ENCODE assay signal across 16 cellular contexts in genomic region chr6:44131880-44132279, GRCh38. TPM values are rescaled to one million over a fixed set of nuclear protein-coding genes. Genes with fewer than 3 reads are reported as not detected.
A peak's percentile ranks its signal among the peaks of the same experiment; 100 is the strongest.
DNase-seq lines count a peak whose midpoint lies in the region; ATAC-seq, FAIRE-seq and TF ChIP-seq lines count a peak whose summit lies in the region.
"Had no signal": no experiment of that assay in that cellular context is flagged by ENCODE, and none has a peak within 500 bp of the region (broad histone marks: within the 10 kb centered on the region; RNA-seq: fewer than 3 reads in every experiment).

No MANE protein-coding gene starts in this region.

- TF ChIP-seq EP300 in stomach (IDR thresholded peaks at IDR 0.05) (no peak), HepG2 (IDR thresholded peaks at IDR 0.05; ENCODE audit: low read depth in 2 of 2, low read length in 2 of 2) (no peak), HepG2 (CRISPR knock-in tag; IDR thresholded peaks at IDR 0.05; ENCODE audit: borderline replicate concordance) (no peak)

- 56 to 78% (median 67%) methylated on average over 2 of the region's 2 CpGs for WGBS in stomach, 5 donors
- 96% methylated on average over 2 of the region's 2 CpGs for WGBS in HepG2 (ENCODE audit: low lambda C conversion rate)

- CTCF ChIA-PET in HepG2 (lab: Yijun Ruan, JAX; ENCODE audit: low intra/inter-chr PET ratio, low total read pairs): no interaction called here
- CTCF ChIA-PET in activated CD4-positive, alpha-beta memory T cell treated with anti-CD3 and anti-CD28 coated beads for 36 hours (lab: Charles Lee): interaction anchor here (0.6 to 2.1 kb wide), 3 partner anchors 35 to 763 kb away, joined by 4 to 6 read pairs (median 5); partner anchors contain the start of gene ZNF318

- H3K9ac ChIP-seq in HepG2 (ENCODE audit: insufficient read depth, low read depth, low read length): no peak overlapping the region
- H3K9ac ChIP-seq: GM23248, parathyroid adenoma had no signal

- TF ChIP-seq CTCF in glutamatergic neuron (IDR thresholded peaks at IDR 0.05; ENCODE audit: partially characterized antibody, unreplicated experiment) (no peak), stomach (IDR thresholded peaks at IDR 0.05) (no peak), HepG2 (CRISPR knock-in tag; IDR thresholded peaks at IDR 0.05) (no peak)

- no peaks in the 10 kb centered on the region for H3K9me3 Mint-ChIP-seq in activated naive CD4-positive, alpha-beta T cell treated with anti-CD3 and anti-CD28 coated beads, Interleukin-2, amount 50 U/mL, for 24 hours
- H3K9me3 Mint-ChIP-seq in glutamatergic neuron (ENCODE audit: unreplicated experiment): no peaks in the 10 kb centered on the region
- no peaks in the 10 kb centered on the region for H3K9me3 Mint-ChIP-seq in activated CD4-positive, alpha-beta memory T cell treated with anti-CD3 and anti-CD28 coated beads for 36 hours

- H3K9me3 ChIP-seq in stomach (no peaks in the 10 kb centered on the region), HepG2 (ENCODE audit: low read length) (no peaks in the 10 kb centered on the region)

- H3K4me3 Mint-ChIP-seq in activated naive CD4-positive, alpha-beta T cell treated with anti-CD3 and anti-CD28 coated beads, Interleukin-2, amount 50 U/mL, for 24 hours: no peak overlapping the region
- H3K4me3 Mint-ChIP-seq in glutamatergic neuron (ENCODE audit: unreplicated experiment): peak overlapping the region; percentile 53
- H3K4me3 Mint-ChIP-seq in activated CD4-positive, alpha-beta memory T cell treated with anti-CD3 and anti-CD28 coated beads for 36 hours: no peak overlapping the region

- H3K79me2 ChIP-seq in HepG2 (ENCODE audit: insufficient read depth, low read length): peaks cover 45% of the 10 kb centered on the region
- H3K79me2 ChIP-seq: parathyroid adenoma had no signal

- H3K27ac ChIP-seq in stomach (peak overlapping the region in 3 of 5 donors; percentile 18 to 47 (median 30)), HepG2 (ENCODE audit: extremely low read length, insufficient read depth, low read length) (no peak overlapping the region)
- H3K27ac ChIP-seq: GM23248, parathyroid adenoma had no signal

- peaks cover 0 to 27% (median 26%) of the 10 kb centered on the region in 4 donors for H3K36me3 ChIP-seq in stomach
- peaks cover 5 to 23% of the 10 kb centered on the region in 2 experiments for H3K36me3 ChIP-seq in HepG2 (replicated peaks in 1 of 2; ENCODE audit: control insufficient read depth in 1 of 2, insufficient read depth in 2 of 2, low read length in 2 of 2)

- peaks cover 7% of the 10 kb centered on the region for H4K20me1 ChIP-seq in HepG2 (ENCODE audit: insufficient read depth, low read length)

- H3K27me3 ChIP-seq in stomach: no peaks in the 10 kb centered on the region
- H3K27me3 ChIP-seq in HepG2 (ENCODE audit: control insufficient read depth in 1 of 2, insufficient read depth in 2 of 2, low read length in 2 of 2): no peaks in the 10 kb centered on the region; a peak in 1 of 5 replicates

- intact Hi-C loops in stomach (cut with DNase I; ENCODE audit: low total_unique reads): no loop called here
- intact Hi-C loops in HepG2 (cut with micrococcal nuclease; ENCODE audit: unreplicated experiment): loop anchor here (5.0 kb wide), 1 partner anchor 35 kb away; no protein-coding TSS in a partner anchor
- intact Hi-C loops in activated CD4-positive, alpha-beta memory T cell treated with anti-CD3 and anti-CD28 coated beads for 36 hours (cut with micrococcal nuclease): no loop called here

- no peaks in the 10 kb centered on the region for H3K27me3 Mint-ChIP-seq in activated naive CD4-positive, alpha-beta T cell treated with anti-CD3 and anti-CD28 coated beads, Interleukin-2, amount 50 U/mL, for 24 hours
- H3K27me3 Mint-ChIP-seq in glutamatergic neuron (ENCODE audit: unreplicated experiment): peaks cover 7% of the 10 kb centered on the region
- no peaks in the 10 kb centered on the region for H3K27me3 Mint-ChIP-seq in activated CD4-positive, alpha-beta memory T cell treated with anti-CD3 and anti-CD28 coated beads for 36 hours

- no peak for DNase-seq in activated naive CD4-positive, alpha-beta T cell treated with anti-CD3 and anti-CD28 coated beads, Interleukin-2, amount 50 U/mL, for 16 hours
- DNase-seq in NCI-H2196 (lab: John Stamatoyannopoulos, UW; ENCODE audit: unreplicated experiment) (peak; percentile 61), glutamatergic neuron (no peak), stomach (no peak), HepG2 (ENCODE audit: low spot score) (no peak)
- no peak for DNase-seq in activated CD4-positive, CD25-positive, alpha-beta regulatory T cell (lab: John Stamatoyannopoulos, UW)
- DNase-seq in activated CD4-positive, alpha-beta memory T cell treated with anti-CD3 and anti-CD28 coated beads for 36 hours: no peak
- DNase-seq: activated gamma-delta T cell treated with Interleukin-2 at 50 U/mL for 16 hours; DND-41; effector CD4-positive, alpha-beta T cell; GM23248; IMR-90; mesendoderm; substantia nigra had no signal

- H3K27ac Mint-ChIP-seq in activated naive CD4-positive, alpha-beta T cell treated with anti-CD3 and anti-CD28 coated beads, Interleukin-2, amount 50 U/mL, for 24 hours: peak overlapping the region; percentile 11
- H3K27ac Mint-ChIP-seq in glutamatergic neuron (ENCODE audit: unreplicated experiment): peak overlapping the region; percentile 83
- H3K27ac Mint-ChIP-seq in activated CD4-positive, alpha-beta memory T cell treated with anti-CD3 and anti-CD28 coated beads for 36 hours: no peak overlapping the region

- peaks cover 3% of the 10 kb centered on the region for H3K36me3 Mint-ChIP-seq in activated naive CD4-positive, alpha-beta T cell treated with anti-CD3 and anti-CD28 coated beads, Interleukin-2, amount 50 U/mL, for 24 hours
- no peaks in the 10 kb centered on the region for H3K36me3 Mint-ChIP-seq in glutamatergic neuron (ENCODE audit: unreplicated experiment)
- H3K36me3 Mint-ChIP-seq in activated CD4-positive, alpha-beta memory T cell treated with anti-CD3 and anti-CD28 coated beads for 36 hours: no peaks in the 10 kb centered on the region

- in situ Hi-C loops in HepG2 (cut with HindIII; ENCODE audit: extremely low pct_ligation_motif_present, low pct_unique_long_range_greater_than_20kb): no loop called here

- H3K4me3 ChIP-seq in stomach: no peak overlapping the region
- no peak overlapping the region for H3K4me3 ChIP-seq in HepG2 (replicated peaks in 1 of 3; ENCODE audit: insufficient read depth in 1 of 3, low read depth in 2 of 3, low read length in 3 of 3)
- H3K4me3 ChIP-seq: GM23248 had no signal

- BruUV-seq in HepG2 (replicated peaks; lab: Mats Ljungman, UMichigan): no TSS peak

- no peak for TF ChIP-seq RAD21 in HepG2 (CRISPR knock-in tag; IDR thresholded peaks at IDR 0.05)

- no peak overlapping the region for H3K4me2 ChIP-seq in HepG2 (ENCODE audit: low read depth, low read length)

- FAIRE-seq in HepG2 (lab: Jason Lieb, UNC): no peak

- H2AFZ ChIP-seq in HepG2 (ENCODE audit: low read length): no peak overlapping the region
- H2AFZ ChIP-seq: GM23248, parathyroid adenoma had no signal

- POLR2A ChIA-PET in HepG2 (lab: Yijun Ruan, JAX): interaction anchor here (1.2 to 3.7 kb wide), 6 partner anchors 12 to 115 kb away, joined by 3 to 16 read pairs (median 10); partner anchors contain the start of gene HSP90AB1
- POLR2A ChIA-PET in activated CD4-positive, alpha-beta memory T cell treated with anti-CD3 and anti-CD28 coated beads for 36 hours (lab: Charles Lee): interaction anchor here (0.7 to 1.5 kb wide), 4 partner anchors 9 to 212 kb away, joined by 3 to 5 read pairs (median 4); partner anchors contain the start of genes HSP90AB1 and SLC35B2

- TF ChIP-seq POLR2A in stomach (IDR thresholded peaks at IDR 0.05): no peak
- TF ChIP-seq POLR2A in HepG2 (IDR thresholded peaks at IDR 0.05; ENCODE audit: insufficient read depth in 1 of 2, low read depth in 2 of 2, low read length in 2 of 2): no peak

- peaks cover 22 to 54% (median 42%) of the 10 kb centered on the region in 4 donors for H3K4me1 ChIP-seq in stomach
- H3K4me1 ChIP-seq in HepG2 (ENCODE audit: insufficient read depth, low read length): peaks cover 57% of the 10 kb centered on the region

- no peak for ATAC-seq in HepG2

- peaks cover 27% of the 10 kb centered on the region for H3K4me1 Mint-ChIP-seq in activated naive CD4-positive, alpha-beta T cell treated with anti-CD3 and anti-CD28 coated beads, Interleukin-2, amount 50 U/mL, for 24 hours
- H3K4me1 Mint-ChIP-seq in glutamatergic neuron (ENCODE audit: low read depth, unreplicated experiment): peaks cover 36% of the 10 kb centered on the region
- peaks cover 10% of the 10 kb centered on the region for H3K4me1 Mint-ChIP-seq in activated CD4-positive, alpha-beta memory T cell treated with anti-CD3 and anti-CD28 coated beads for 36 hours (ENCODE audit: low read depth)

RNA-seq across cellular contexts. Expression of gene TMEM63B, which starts 4.5 kb away (rescaled TPM):
- total RNA-seq in glutamatergic neuron (ENCODE audit: unreplicated experiment): 148 TPM
- total RNA-seq in stomach: 10 to 100 TPM; 20.7 to 90.6 (median 57.8) TPM
- 10 to 100 TPM in 2 of 3 donors, 1 to 10 TPM in 1; 5.5 to 16.8 (median 14.8) TPM for polyA plus RNA-seq in stomach
- 13.9 and 27.4 TPM in 2 replicates for total RNA-seq in HepG2 (2016; rRNA removed; fragmentation: Illumina TruSeq; extraction: Trizol)
- 5.1 and 5.8 TPM in 2 replicates for total RNA-seq in HepG2 (2016; cell fraction: cytosol; rRNA removed; fragmentation: Illumina TruSeq; extraction: Trizol; ENCODE audit: low read depth)
- total RNA-seq in HepG2 (2016; cell fraction: insoluble cytoplasmic fraction; rRNA removed; fragmentation: Illumina TruSeq; extraction: Trizol): 11.4 and 28.3 TPM in 2 replicates
- total RNA-seq in HepG2 (2016; cell fraction: membrane; rRNA removed; fragmentation: Illumina TruSeq; extraction: Trizol): 14.9 and 15.8 TPM in 2 replicates
- 28.7 and 33.8 TPM in 2 replicates for total RNA-seq in HepG2 (2016; cell fraction: nucleus; rRNA removed; fragmentation: Illumina TruSeq; extraction: Trizol)
- polyA plus RNA-seq in HepG2 (2011; rRNA removed): 75.8 and 83.8 TPM in 2 replicates
- 81.0 and 82.0 TPM in 2 replicates for polyA plus RNA-seq in HepG2 (2011; cell fraction: cytosol; rRNA removed)
- polyA plus RNA-seq in HepG2 (2011; cell fraction: nucleus; rRNA removed): 185 and 224 TPM in 2 replicates
- 37.7 and 41.7 TPM in 2 replicates for polyA plus RNA-seq in HepG2 (2012)
- polyA plus RNA-seq in HepG2 (2016; cell fraction: cytosol; fragmentation: Illumina TruSeq; extraction: Trizol; ENCODE audit: low read depth): 5.0 and 5.6 TPM in 2 replicates
- 13.6 and 16.8 TPM in 2 replicates for polyA plus RNA-seq in HepG2 (2016; cell fraction: insoluble cytoplasmic fraction; fragmentation: Illumina TruSeq; extraction: Trizol; ENCODE audit: low read depth)
- 10.0 and 10.2 TPM in 2 replicates for polyA plus RNA-seq in HepG2 (2016; cell fraction: membrane; fragmentation: Illumina TruSeq; extraction: Trizol; ENCODE audit: low read depth)
- polyA plus RNA-seq in HepG2 (2016; cell fraction: nucleus; fragmentation: Illumina TruSeq; extraction: Trizol; ENCODE audit: insufficient read depth, low read depth): 69.5 and 76.1 TPM in 2 replicates
- polyA minus RNA-seq in HepG2 (2011; rRNA and poly(A)+ RNA removed; ENCODE audit: low replicate concordance): 62.2 and 179 TPM in 2 replicates
- 36.8 and 42.0 TPM in 2 replicates for polyA minus RNA-seq in HepG2 (2011; cell fraction: cytosol; rRNA and poly(A)+ RNA removed)
- polyA minus RNA-seq in HepG2 (2011; cell fraction: nucleus; rRNA and poly(A)+ RNA removed): 36.6 and 36.8 TPM in 2 replicates
- 10 to 100 TPM; 11.6 to 13.0 TPM for total RNA-seq in activated CD4-positive, alpha-beta memory T cell treated with anti-CD3 and anti-CD28 coated beads for 36 hours

RNA-seq across cellular contexts. Expression of gene MRPL14, which starts 4.6 kb away (rescaled TPM):
- total RNA-seq in glutamatergic neuron (ENCODE audit: unreplicated experiment) (31.7 TPM), stomach (10 to 100 TPM; 17.0 to 59.1 (median 37.3) TPM), HepG2 (2016; rRNA removed; fragmentation: Illumina TruSeq; extraction: Trizol) (178 and 191 TPM in 2 replicates)
- polyA plus RNA-seq in stomach (10 to 100 TPM; 61.1 to 82.3 (median 78.7) TPM), HepG2 (2011; rRNA removed) (157 and 166 TPM in 2 replicates)
- 169 and 189 TPM in 2 replicates for total RNA-seq in HepG2 (2016; cell fraction: cytosol; rRNA removed; fragmentation: Illumina TruSeq; extraction: Trizol; ENCODE audit: low read depth)
- total RNA-seq in HepG2 (2016; cell fraction: insoluble cytoplasmic fraction; rRNA removed; fragmentation: Illumina TruSeq; extraction: Trizol): 186 and 208 TPM in 2 replicates
- total RNA-seq in HepG2 (2016; cell fraction: membrane; rRNA removed; fragmentation: Illumina TruSeq; extraction: Trizol): 148 and 200 TPM in 2 replicates
- total RNA-seq in HepG2 (2016; cell fraction: nucleus; rRNA removed; fragmentation: Illumina TruSeq; extraction: Trizol): 65.1 and 65.8 TPM in 2 replicates
- 144 and 170 TPM in 2 replicates for polyA plus RNA-seq in HepG2 (2011; cell fraction: cytosol; rRNA removed)
- 42.8 and 46.0 TPM in 2 replicates for polyA plus RNA-seq in HepG2 (2011; cell fraction: nucleus; rRNA removed)
- 135 and 137 TPM in 2 replicates for polyA plus RNA-seq in HepG2 (2012)
- 114 and 150 TPM in 2 replicates for polyA plus RNA-seq in HepG2 (2016; cell fraction: cytosol; fragmentation: Illumina TruSeq; extraction: Trizol; ENCODE audit: low read depth)
- polyA plus RNA-seq in HepG2 (2016; cell fraction: insoluble cytoplasmic fraction; fragmentation: Illumina TruSeq; extraction: Trizol; ENCODE audit: low read depth): 163 and 186 TPM in 2 replicates
- polyA plus RNA-seq in HepG2 (2016; cell fraction: membrane; fragmentation: Illumina TruSeq; extraction: Trizol; ENCODE audit: low read depth): 111 and 143 TPM in 2 replicates
- 92.9 and 98.5 TPM in 2 replicates for polyA plus RNA-seq in HepG2 (2016; cell fraction: nucleus; fragmentation: Illumina TruSeq; extraction: Trizol; ENCODE audit: insufficient read depth, low read depth)
- 33.2 and 40.9 TPM in 2 replicates for polyA minus RNA-seq in HepG2 (2011; rRNA and poly(A)+ RNA removed; ENCODE audit: low replicate concordance)
- polyA minus RNA-seq in HepG2 (2011; cell fraction: cytosol; rRNA and poly(A)+ RNA removed): 22.7 and 28.4 TPM in 2 replicates
- 20.0 and 21.5 TPM in 2 replicates for polyA minus RNA-seq in HepG2 (2011; cell fraction: nucleus; rRNA and poly(A)+ RNA removed)
- total RNA-seq in activated CD4-positive, alpha-beta memory T cell treated with anti-CD3 and anti-CD28 coated beads for 36 hours: 10 to 100 TPM; 49.5 to 50.1 TPM

RNA-seq across cellular contexts. Expression of gene CAPN11, which starts 26.7 kb away (rescaled TPM):
- total RNA-seq in glutamatergic neuron (ENCODE audit: unreplicated experiment) (not detected), stomach (under 1 TPM in 1 of 5 donors, not detected in 4; 0.18 TPM), HepG2 (2016; rRNA removed; fragmentation: Illumina TruSeq; extraction: Trizol) (0.07 TPM in 1 of 2 replicates, not detected in the other)
- polyA plus RNA-seq in stomach (under 1 TPM in 2 of 3 donors, not detected in 1; 0.15 to 0.19 TPM), HepG2 (2011; rRNA removed) (0.11 and 0.13 TPM in 2 replicates)
- not detected in 2 replicates for total RNA-seq in HepG2 (2016; cell fraction: cytosol; rRNA removed; fragmentation: Illumina TruSeq; extraction: Trizol; ENCODE audit: low read depth)
- total RNA-seq in HepG2 (2016; cell fraction: insoluble cytoplasmic fraction; rRNA removed; fragmentation: Illumina TruSeq; extraction: Trizol): not detected in 2 replicates
- total RNA-seq in HepG2 (2016; cell fraction: membrane; rRNA removed; fragmentation: Illumina TruSeq; extraction: Trizol): not detected in 2 replicates
- not detected in 2 replicates for total RNA-seq in HepG2 (2016; cell fraction: nucleus; rRNA removed; fragmentation: Illumina TruSeq; extraction: Trizol)
- 0.03 and 0.05 TPM in 2 replicates for polyA plus RNA-seq in HepG2 (2011; cell fraction: cytosol; rRNA removed)
- 0.71 and 0.74 TPM in 2 replicates for polyA plus RNA-seq in HepG2 (2011; cell fraction: nucleus; rRNA removed)
- polyA plus RNA-seq in HepG2 (2012): 0.07 and 0.09 TPM in 2 replicates
- polyA plus RNA-seq in HepG2 (2016; cell fraction: cytosol; fragmentation: Illumina TruSeq; extraction: Trizol; ENCODE audit: low read depth): not detected in 2 replicates
- polyA plus RNA-seq in HepG2 (2016; cell fraction: insoluble cytoplasmic fraction; fragmentation: Illumina TruSeq; extraction: Trizol; ENCODE audit: low read depth): not detected in 2 replicates
- not detected in 2 replicates for polyA plus RNA-seq in HepG2 (2016; cell fraction: membrane; fragmentation: Illumina TruSeq; extraction: Trizol; ENCODE audit: low read depth)
- polyA plus RNA-seq in HepG2 (2016; cell fraction: nucleus; fragmentation: Illumina TruSeq; extraction: Trizol; ENCODE audit: insufficient read depth, low read depth): not detected in 2 replicates
- 0.07 TPM in 1 of 2 replicates, not detected in the other for polyA minus RNA-seq in HepG2 (2011; rRNA and poly(A)+ RNA removed; ENCODE audit: low replicate concordance)
- not detected in 2 replicates for polyA minus RNA-seq in HepG2 (2011; cell fraction: cytosol; rRNA and poly(A)+ RNA removed)
- polyA minus RNA-seq in HepG2 (2011; cell fraction: nucleus; rRNA and poly(A)+ RNA removed): 0.37 TPM in 1 of 2 replicates, not detected in the other
- under 1 TPM in 1 of 2 experiments, not detected in 1; 0.12 TPM for total RNA-seq in activated CD4-positive, alpha-beta memory T cell treated with anti-CD3 and anti-CD28 coated beads for 36 hours
- total RNA-seq: GM23248, IMR-90 had no signal
- polyA plus RNA-seq: GM23248, IMR-90 had no signal
